13 cellular contexts compared by ENCODE assay signal in the genomic region with DNA sequence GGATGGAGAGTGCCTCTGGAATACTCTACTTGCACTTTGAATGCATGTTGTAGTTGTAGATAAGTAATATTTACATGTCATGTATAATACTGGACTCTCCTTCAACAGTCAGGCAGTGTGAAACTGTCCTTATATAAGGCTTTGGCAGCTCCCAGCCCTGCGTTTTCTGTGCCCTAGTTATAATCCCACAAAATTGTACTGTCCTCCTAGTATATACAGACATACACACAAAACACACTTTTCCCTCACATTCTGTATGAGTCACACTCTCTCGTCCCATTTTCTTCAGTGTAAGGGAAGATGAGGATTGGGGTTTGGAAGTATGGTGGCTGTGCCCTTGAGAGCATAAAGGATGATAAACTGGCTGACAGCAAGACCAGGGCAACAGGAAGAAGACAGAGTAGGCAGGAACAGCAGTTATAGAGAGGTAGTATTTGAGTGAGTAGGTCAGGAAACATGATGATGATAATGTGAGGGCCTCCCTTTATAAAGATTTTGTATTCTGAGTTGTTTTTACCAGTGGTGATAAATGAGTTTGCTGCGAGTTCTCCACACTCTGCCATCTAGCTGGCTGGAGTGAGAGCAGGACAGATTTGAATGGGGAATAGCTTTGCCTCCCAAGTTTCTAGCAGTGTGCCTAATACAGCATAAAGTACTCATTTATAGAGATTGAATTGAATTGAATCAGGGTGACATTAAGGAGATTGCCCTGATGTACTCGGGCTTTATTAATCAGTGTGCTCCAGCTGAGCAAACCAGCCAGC. TPM values are rescaled to one million over a fixed set of nuclear protein-coding genes. Genes with fewer than 3 reads are reported as not detected.
A peak's percentile ranks its signal among the peaks of the same experiment; 100 is the strongest.
DNase-seq lines count a peak whose midpoint lies in the region; ATAC-seq lines count a peak whose summit lies in the region.
"Had no signal": no experiment of that assay in that cellular context is flagged by ENCODE, and none has a peak within 500 bp of the region (broad histone marks: within the 10 kb centered on the region; RNA-seq: fewer than 3 reads in every experiment).

No MANE protein-coding gene starts in this region.

- H3K36me3 ChIP-seq in CD4-positive, CD25-positive, alpha-beta regulatory T cell (ENCODE audit: control insufficient read depth, insufficient read depth, low read length), result peaks cover 2% of the 10 kb centered on the region
- H3K36me3 ChIP-seq in H7 (replicated peaks; ENCODE audit: control insufficient read depth, insufficient read depth, low read length), result no peaks in the 10 kb centered on the region

- H3K27ac Mint-ChIP-seq in CD4-positive, CD25-positive, alpha-beta regulatory T cell, result peak overlapping the region; percentile 89 to 95 (median 94)

- H3K4me3 ChIP-seq in CD4-positive, CD25-positive, alpha-beta regulatory T cell (ENCODE audit: low read depth, low read length), result peak overlapping the region; percentile 57
- no peak overlapping the region for H3K4me3 ChIP-seq in H7 (ENCODE audit: insufficient read depth, low read depth, low read length)
- H3K4me3 ChIP-seq: BLaER1 treated with 17β-estradiol and CSF1 and Interleukin-3, amounts not matched to agents 10 nM and 100 nM had no signal

- peaks cover 23 to 88% (median 54%) of the 10 kb centered on the region in 4 donors for H3K4me1 Mint-ChIP-seq in CD4-positive, CD25-positive, alpha-beta regulatory T cell

- no peaks in the 10 kb centered on the region for H3K27me3 Mint-ChIP-seq in CD4-positive, CD25-positive, alpha-beta regulatory T cell

- no peaks in the 10 kb centered on the region for H3K27me3 ChIP-seq in CD4-positive, CD25-positive, alpha-beta regulatory T cell (ENCODE audit: control insufficient read depth, insufficient read depth, low read length)
- H3K27me3 ChIP-seq in H7 (ENCODE audit: control insufficient read depth, insufficient read depth, low read length), result no peaks in the 10 kb centered on the region
- H3K27me3 ChIP-seq: BLaER1 treated with 17β-estradiol and CSF1 and Interleukin-3, amounts not matched to agents 10 nM and 100 nM had no signal

- H3K4me1 ChIP-seq in CD4-positive, CD25-positive, alpha-beta regulatory T cell (ENCODE audit: control insufficient read depth, insufficient read depth, low read length, poor library complexity, severe bottlenecking), result peaks cover 71% of the 10 kb centered on the region

- no peaks in the 10 kb centered on the region for H3K9me3 Mint-ChIP-seq in CD4-positive, CD25-positive, alpha-beta regulatory T cell

- H3K4me3 Mint-ChIP-seq in CD4-positive, CD25-positive, alpha-beta regulatory T cell, result peak overlapping the region; percentile 39 to 78 (median 58)

- H3K36me3 Mint-ChIP-seq in CD4-positive, CD25-positive, alpha-beta regulatory T cell, result peaks cover 29% of the 10 kb centered on the region

- H3K27ac ChIP-seq in CD4-positive, CD25-positive, alpha-beta regulatory T cell (ENCODE audit: insufficient read depth, low read length, poor library complexity, severe bottlenecking), result peak overlapping the region; percentile 61
- H3K27ac ChIP-seq in angular gyrus (ENCODE audit: low read depth, low read length), result peak overlapping the region; percentile 27
- H3K27ac ChIP-seq: BLaER1 treated with 17β-estradiol and CSF1 and Interleukin-3, amounts not matched to agents 10 nM and 100 nM had no signal

- peak; percentile 50 to 53 for ATAC-seq in CD4-positive, CD25-positive, alpha-beta regulatory T cell (ENCODE audit: low read depth in 2 of 2)
- ATAC-seq in GM18517 (IDR thresholded peaks at IDR 0.05; ENCODE audit: unreplicated experiment) (no peak), HG02610 (IDR thresholded peaks at IDR 0.05; ENCODE audit: unreplicated experiment) (no peak), GM21717 (IDR thresholded peaks at IDR 0.05; ENCODE audit: unreplicated experiment) (no peak)

- H3K9me3 ChIP-seq in CD4-positive, CD25-positive, alpha-beta regulatory T cell (ENCODE audit: control insufficient read depth in 2 of 2, low read length in 2 of 2), result no peaks in the 10 kb centered on the region

- DNase-seq in CD4-positive, CD25-positive, alpha-beta regulatory T cell, result peak in 2 of 3 donors; percentile 36 to 53
- DNase-seq in HCEC 1CT (peak; percentile 9), lung microvascular endothelial cell (ENCODE audit: low read depth in 2 of 2) (peak; percentile 9 to 28), H7 (no peak)
- DNase-seq: activated CD4-positive, alpha-beta T cell treated with anti-CD3 and anti-CD28 coated beads for 4 hours; KG1; mesendoderm; NCI-H1694 treated with DMSO at 0.1 percent for 48 hours had no signal

RNA-seq across cellular contexts. Expression of gene CREBL2, which starts 5.0 kb away (rescaled TPM):
- 27.5 TPM for total RNA-seq in CD4-positive, CD25-positive, alpha-beta regulatory T cell
- polyA plus RNA-seq in CD4-positive, CD25-positive, alpha-beta regulatory T cell, result 10 to 100 TPM; 60.7 to 73.4 (median 66.5) TPM
- total RNA-seq in lung microvascular endothelial cell, result 30.9 and 38.5 TPM in 2 replicates
- 28.1 and 33.7 TPM in 2 replicates for total RNA-seq in H7 (2014; rRNA removed; shearing (Covaris generic))

RNA-seq across cellular contexts. Expression of gene DUSP16, which starts 54.0 kb away (rescaled TPM):
- 108 TPM for total RNA-seq in CD4-positive, CD25-positive, alpha-beta regulatory T cell
- 10 to 100 TPM; 29.4 to 40.7 (median 30.2) TPM for polyA plus RNA-seq in CD4-positive, CD25-positive, alpha-beta regulatory T cell
- 5.2 and 5.8 TPM in 2 replicates for total RNA-seq in lung microvascular endothelial cell
- total RNA-seq in H7 (2014; rRNA removed; shearing (Covaris generic)), result 13.6 and 17.2 TPM in 2 replicates

Comparison
In these comparisons a context has a peak if more than half of its experiments do, and no peak if none do; other contexts are left out.
1. ATAC-seq: peak in CD4-positive, CD25-positive, alpha-beta regulatory T cell (2 of 2); none in GM18517 (single experiment), HG02610 (single experiment) and GM21717 (single experiment).